1 cellular context compared by ENCODE assay signal in the genomic region with DNA sequence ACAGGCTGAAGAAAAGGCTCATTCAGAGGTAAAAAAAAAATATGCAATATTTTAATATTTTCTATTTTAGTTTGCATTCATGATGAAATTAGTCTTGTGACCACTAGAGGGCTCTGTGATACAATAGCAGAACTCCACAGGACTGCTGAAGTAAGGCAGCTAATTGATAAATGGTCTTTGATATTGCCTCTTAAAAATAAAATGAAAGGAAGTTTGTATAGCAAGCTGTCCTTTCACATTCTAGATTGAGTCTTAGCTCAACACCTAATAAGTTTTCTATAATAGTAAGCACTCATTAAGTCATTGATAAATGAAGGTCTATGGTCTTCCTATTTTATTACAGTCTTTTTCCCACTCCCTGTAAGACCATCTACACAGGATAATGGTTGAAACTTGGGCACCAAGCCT.
TF ChIP-seq lines count a peak whose summit lies in the region.

No MANE protein-coding gene starts in this region.

TF ChIP-seq in GM23338, 12 proteins besides CTCF, POLR2A, EP300 and RAD21 (continued from another document):
- TF ChIP-seq, protein P1, sequence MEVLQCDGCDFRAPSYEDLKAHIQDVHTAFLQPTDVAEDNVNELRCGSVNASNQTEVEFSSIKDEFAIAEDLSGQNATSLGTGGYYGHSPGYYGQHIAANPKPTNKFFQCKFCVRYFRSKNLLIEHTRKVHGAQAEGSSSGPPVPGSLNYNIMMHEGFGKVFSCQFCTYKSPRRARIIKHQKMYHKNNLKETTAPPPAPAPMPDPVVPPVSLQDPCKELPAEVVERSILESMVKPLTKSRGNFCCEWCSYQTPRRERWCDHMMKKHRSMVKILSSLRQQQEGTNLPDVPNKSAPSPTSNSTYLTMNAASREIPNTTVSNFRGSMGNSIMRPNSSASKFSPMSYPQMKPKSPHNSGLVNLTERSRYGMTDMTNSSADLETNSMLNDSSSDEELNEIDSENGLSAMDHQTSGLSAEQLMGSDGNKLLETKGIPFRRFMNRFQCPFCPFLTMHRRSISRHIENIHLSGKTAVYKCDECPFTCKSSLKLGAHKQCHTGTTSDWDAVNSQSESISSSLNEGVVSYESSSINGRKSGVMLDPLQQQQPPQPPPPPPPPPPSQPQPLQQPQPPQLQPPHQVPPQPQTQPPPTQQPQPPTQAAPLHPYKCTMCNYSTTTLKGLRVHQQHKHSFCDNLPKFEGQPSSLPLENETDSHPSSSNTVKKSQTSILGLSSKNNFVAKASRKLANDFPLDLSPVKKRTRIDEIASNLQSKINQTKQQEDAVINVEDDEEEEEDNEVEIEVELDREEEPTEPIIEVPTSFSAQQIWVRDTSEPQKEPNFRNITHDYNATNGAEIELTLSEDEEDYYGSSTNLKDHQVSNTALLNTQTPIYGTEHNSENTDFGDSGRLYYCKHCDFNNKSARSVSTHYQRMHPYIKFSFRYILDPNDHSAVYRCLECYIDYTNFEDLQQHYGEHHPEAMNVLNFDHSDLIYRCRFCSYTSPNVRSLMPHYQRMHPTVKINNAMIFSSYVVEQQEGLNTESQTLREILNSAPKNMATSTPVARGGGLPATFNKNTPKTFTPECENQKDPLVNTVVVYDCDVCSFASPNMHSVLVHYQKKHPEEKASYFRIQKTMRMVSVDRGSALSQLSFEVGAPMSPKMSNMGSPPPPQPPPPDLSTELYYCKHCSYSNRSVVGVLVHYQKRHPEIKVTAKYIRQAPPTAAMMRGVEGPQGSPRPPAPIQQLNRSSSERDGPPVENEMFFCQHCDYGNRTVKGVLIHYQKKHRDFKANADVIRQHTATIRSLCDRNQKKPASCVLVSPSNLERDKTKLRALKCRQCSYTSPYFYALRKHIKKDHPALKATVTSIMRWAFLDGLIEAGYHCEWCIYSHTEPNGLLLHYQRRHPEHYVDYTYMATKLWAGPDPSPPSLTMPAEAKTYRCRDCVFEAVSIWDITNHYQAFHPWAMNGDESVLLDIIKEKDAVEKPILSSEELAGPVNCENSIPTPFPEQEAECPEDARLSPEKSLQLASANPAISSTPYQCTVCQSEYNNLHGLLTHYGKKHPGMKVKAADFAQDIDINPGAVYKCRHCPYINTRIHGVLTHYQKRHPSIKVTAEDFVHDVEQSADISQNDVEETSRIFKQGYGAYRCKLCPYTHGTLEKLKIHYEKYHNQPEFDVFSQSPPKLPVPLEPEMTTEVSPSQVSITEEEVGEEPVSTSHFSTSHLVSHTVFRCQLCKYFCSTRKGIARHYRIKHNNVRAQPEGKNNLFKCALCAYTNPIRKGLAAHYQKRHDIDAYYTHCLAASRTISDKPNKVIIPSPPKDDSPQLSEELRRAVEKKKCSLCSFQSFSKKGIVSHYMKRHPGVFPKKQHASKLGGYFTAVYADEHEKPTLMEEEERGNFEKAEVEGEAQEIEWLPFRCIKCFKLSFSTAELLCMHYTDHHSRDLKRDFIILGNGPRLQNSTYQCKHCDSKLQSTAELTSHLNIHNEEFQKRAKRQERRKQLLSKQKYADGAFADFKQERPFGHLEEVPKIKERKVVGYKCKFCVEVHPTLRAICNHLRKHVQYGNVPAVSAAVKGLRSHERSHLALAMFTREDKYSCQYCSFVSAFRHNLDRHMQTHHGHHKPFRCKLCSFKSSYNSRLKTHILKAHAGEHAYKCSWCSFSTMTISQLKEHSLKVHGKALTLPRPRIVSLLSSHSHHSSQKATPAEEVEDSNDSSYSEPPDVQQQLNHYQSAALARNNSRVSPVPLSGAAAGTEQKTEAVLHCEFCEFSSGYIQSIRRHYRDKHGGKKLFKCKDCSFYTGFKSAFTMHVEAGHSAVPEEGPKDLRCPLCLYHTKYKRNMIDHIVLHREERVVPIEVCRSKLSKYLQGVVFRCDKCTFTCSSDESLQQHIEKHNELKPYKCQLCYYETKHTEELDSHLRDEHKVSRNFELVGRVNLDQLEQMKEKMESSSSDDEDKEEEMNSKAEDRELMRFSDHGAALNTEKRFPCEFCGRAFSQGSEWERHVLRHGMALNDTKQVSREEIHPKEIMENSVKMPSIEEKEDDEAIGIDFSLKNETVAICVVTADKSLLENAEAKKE (CRISPR knock-in tag; IDR thresholded peaks at IDR 0.05), result no peak
- TF ChIP-seq NANOG (IDR thresholded peaks at IDR 0.05; ENCODE audit: borderline replicate concordance), result no peak
- TF ChIP-seq EZH2 (IDR thresholded peaks at IDR 0.05; ENCODE audit: low read depth, unreplicated experiment), result no peak
- no peak for TF ChIP-seq CREB1 (CRISPR knock-in tag; IDR thresholded peaks at IDR 0.05; ENCODE audit: low read depth)
TF ChIP-seq in GM23338: peak in this region for 0.
